Comparison of ENCODE assay signal across 1 cellular context in genomic region chr1:184404727-184405027, GRCh38.
TF ChIP-seq lines count a peak whose summit lies in the region.

No MANE protein-coding gene starts in this region.

TF ChIP-seq in WTC11, 78 proteins besides CTCF, POLR2A, EP300 and RAD21 (continued from another document):
- TF ChIP-seq ZNF532 (CRISPR knock-in tag; IDR thresholded peaks at IDR 0.05; ENCODE audit: borderline replicate concordance) (no peak), MYBL2 (CRISPR knock-in tag; IDR thresholded peaks at IDR 0.05) (no peak), EMX1 (CRISPR knock-in tag; IDR thresholded peaks at IDR 0.05) (no peak)
